In the genomic region with DNA sequence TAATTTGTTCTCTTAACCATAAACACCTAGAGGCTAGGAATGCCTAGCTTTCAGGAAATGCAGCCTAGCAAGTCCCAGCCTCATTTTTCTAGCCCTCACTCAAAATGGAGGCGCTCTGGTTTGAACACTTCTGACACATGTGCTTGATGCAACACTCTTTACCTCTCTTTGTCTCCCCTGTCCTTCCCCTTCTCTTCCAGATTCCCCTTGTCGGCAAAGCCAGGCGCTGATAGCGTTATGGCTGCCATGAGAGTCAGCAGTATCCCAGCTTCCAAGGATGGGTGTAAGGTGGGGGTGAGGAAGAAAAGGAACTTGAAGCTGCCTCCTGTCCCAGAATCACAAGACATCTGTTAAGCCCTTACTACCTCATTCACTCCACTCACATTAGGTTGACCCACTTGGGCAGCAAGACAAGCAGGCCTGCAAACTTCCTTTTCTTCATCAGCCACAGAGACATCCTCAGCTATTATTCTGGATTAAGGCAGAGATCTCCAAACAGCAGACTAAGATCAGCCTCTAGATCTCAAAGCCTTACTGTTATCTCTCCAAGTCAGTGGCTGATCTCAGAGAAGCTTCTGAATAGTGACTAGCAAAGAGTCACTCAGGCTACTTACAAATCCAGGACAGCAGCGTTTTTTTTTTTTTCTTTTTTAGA, we compare ENCODE assay signal across 9 cellular contexts. TPM values are rescaled to one million over a fixed set of nuclear protein-coding genes. Genes with fewer than 3 reads are reported as not detected.
DNase-seq lines count a peak whose midpoint lies in the region; ATAC-seq and TF ChIP-seq lines count a peak whose summit lies in the region.
"Had no signal": no experiment of that assay in that cellular context is flagged by ENCODE, and none has a peak within 500 bp of the region (broad histone marks: within the 10 kb centered on the region; RNA-seq: fewer than 3 reads in every experiment).

No MANE protein-coding gene starts in this region.

- H3K4me1 ChIP-seq in left lung = peaks cover 9 to 47% of the 10 kb centered on the region in 2 donors

- H3K27ac Mint-ChIP-seq in activated CD4-positive, alpha-beta T cell treated with anti-CD3 and anti-CD28 coated beads, Interleukin-2, amount 10 ng/mL, durations not matched to agents 24 days and 14 days = peak overlapping the region; percentile 4
- H3K27ac Mint-ChIP-seq in T-helper 17 cell = peak overlapping the region; percentile 96
- H3K27ac Mint-ChIP-seq in stimulated activated naive CD8-positive, alpha-beta T cell treated with anti-CD3 and anti-CD28 coated beads, Interleukin-15, amount 100 ng/mL, for 72 hours = peak overlapping the region in 1 of 2 donors; percentile 45

- DNase-seq in activated CD4-positive, alpha-beta T cell treated with anti-CD3 and anti-CD28 coated beads, Interleukin-2, amount 10 ng/mL, durations not matched to agents 24 days and 14 days = no peak
- no peak for DNase-seq in activated CD4-positive, alpha-beta T cell treated with anti-CD3 and anti-CD28 coated beads for 1 hour
- no peak for DNase-seq in T-helper 17 cell
- DNase-seq in fibroblast of pulmonary artery (ENCODE audit: low read depth) = no peak
- DNase-seq in stimulated activated naive CD8-positive, alpha-beta T cell treated with anti-CD3 and anti-CD28 coated beads, Interleukin-15, amount 100 ng/mL, for 72 hours = no peak
- DNase-seq in left lung = no peak
- DNase-seq in NCI-H1092 (lab: John Stamatoyannopoulos, UW) = no peak
- no peak for DNase-seq in COR-L47 (lab: John Stamatoyannopoulos, UW)
- DNase-seq: activated effector memory CD4-positive, alpha-beta T cell treated with anti-CD3 and anti-CD28 coated beads, Interleukin-2, amount 50 U/mL, for 16 hours had no signal

- H3K9me3 Mint-ChIP-seq in activated CD4-positive, alpha-beta T cell treated with anti-CD3 and anti-CD28 coated beads, Interleukin-2, amount 10 ng/mL, durations not matched to agents 24 days and 14 days = peaks cover 7% of the 10 kb centered on the region
- H3K9me3 Mint-ChIP-seq in stimulated activated naive CD8-positive, alpha-beta T cell treated with anti-CD3 and anti-CD28 coated beads, Interleukin-15, amount 100 ng/mL, for 72 hours = peaks cover 10 to 16% of the 10 kb centered on the region in 2 donors

- ATAC-seq in T-helper 17 cell (no peak), left lung (no peak)
- ATAC-seq in stimulated activated naive CD8-positive, alpha-beta T cell treated with anti-CD3 and anti-CD28 coated beads, Interleukin-15, amount 100 ng/mL, for 72 hours = no peak

- H3K4me3 Mint-ChIP-seq in activated CD4-positive, alpha-beta T cell treated with anti-CD3 and anti-CD28 coated beads, Interleukin-2, amount 10 ng/mL, durations not matched to agents 24 days and 14 days = peak overlapping the region; percentile 57
- peak overlapping the region; percentile 80 for H3K4me3 Mint-ChIP-seq in T-helper 17 cell
- peak overlapping the region; percentile 27 to 63 for H3K4me3 Mint-ChIP-seq in stimulated activated naive CD8-positive, alpha-beta T cell treated with anti-CD3 and anti-CD28 coated beads, Interleukin-15, amount 100 ng/mL, for 72 hours

- H3K27me3 Mint-ChIP-seq in activated CD4-positive, alpha-beta T cell treated with anti-CD3 and anti-CD28 coated beads, Interleukin-2, amount 10 ng/mL, durations not matched to agents 24 days and 14 days = peaks cover 4% of the 10 kb centered on the region
- H3K27me3 Mint-ChIP-seq in T-helper 17 cell = no peaks in the 10 kb centered on the region
- H3K27me3 Mint-ChIP-seq in stimulated activated naive CD8-positive, alpha-beta T cell treated with anti-CD3 and anti-CD28 coated beads, Interleukin-15, amount 100 ng/mL, for 72 hours = no peaks in the 10 kb centered on the region

- H3K36me3 Mint-ChIP-seq in activated CD4-positive, alpha-beta T cell treated with anti-CD3 and anti-CD28 coated beads, Interleukin-2, amount 10 ng/mL, durations not matched to agents 24 days and 14 days (ENCODE audit: low read depth) = peaks cover 14% of the 10 kb centered on the region
- H3K36me3 Mint-ChIP-seq in T-helper 17 cell (ENCODE audit: low read depth) = peaks cover 6% of the 10 kb centered on the region

- intact Hi-C loops in activated CD4-positive, alpha-beta T cell treated with anti-CD3 and anti-CD28 coated beads, Interleukin-2, amount 10 ng/mL, durations not matched to agents 24 days and 14 days (cut with micrococcal nuclease) = no loop called here
- intact Hi-C loops in left lung (cut with DNase I) = no loop called here

- H3K36me3 ChIP-seq in left lung = no peaks in the 10 kb centered on the region

- peak overlapping the region in 1 of 2 donors; percentile 86 for H3K27ac ChIP-seq in left lung

- TF ChIP-seq CTCF in fibroblast of pulmonary artery (IDR thresholded peaks at IDR 0.05; ENCODE audit: low read length, missing control alignments) (no peak), left lung (IDR thresholded peaks at IDR 0.05) (no peak)

- peaks cover 56% of the 10 kb centered on the region for H3K4me1 Mint-ChIP-seq in activated CD4-positive, alpha-beta T cell treated with anti-CD3 and anti-CD28 coated beads, Interleukin-2, amount 10 ng/mL, durations not matched to agents 24 days and 14 days
- peaks cover 34% of the 10 kb centered on the region for H3K4me1 Mint-ChIP-seq in T-helper 17 cell
- peaks cover 67% of the 10 kb centered on the region for H3K4me1 Mint-ChIP-seq in stimulated activated naive CD8-positive, alpha-beta T cell treated with anti-CD3 and anti-CD28 coated beads, Interleukin-15, amount 100 ng/mL, for 72 hours

- H3K9me3 ChIP-seq in T-helper 17 cell (ENCODE audit: control insufficient read depth, low read length, poor library complexity, severe bottlenecking) = no peaks in the 10 kb centered on the region
- H3K9me3 ChIP-seq in left lung = no peaks in the 10 kb centered on the region

- H3K27me3 ChIP-seq in left lung = peaks cover 0 to 35% of the 10 kb centered on the region in 2 donors

- H3K4me3 ChIP-seq in fibroblast of pulmonary artery (replicated peaks; ENCODE audit: low read depth, low read length) = peak overlapping the region; percentile 93
- peak overlapping the region in 1 of 2 donors; percentile 73 for H3K4me3 ChIP-seq in left lung

RNA-seq across cellular contexts. Expression of a gene that starts 1.9 kb away (rescaled TPM):
- 13.3 and 14.6 TPM in 2 replicates for total RNA-seq in activated CD4-positive, alpha-beta T cell treated with anti-CD3 and anti-CD28 coated beads, Interleukin-2, amount 10 ng/mL, durations not matched to agents 24 days and 14 days
- total RNA-seq in T-helper 17 cell (10 to 100 TPM; 26.6 to 34.3 TPM), left lung (100 to 1,000 TPM in 1 of 2 donors, 10 to 100 TPM in 1; 58.4 to 102 TPM)
